22 cellular contexts compared by ENCODE assay signal in the genomic region with DNA sequence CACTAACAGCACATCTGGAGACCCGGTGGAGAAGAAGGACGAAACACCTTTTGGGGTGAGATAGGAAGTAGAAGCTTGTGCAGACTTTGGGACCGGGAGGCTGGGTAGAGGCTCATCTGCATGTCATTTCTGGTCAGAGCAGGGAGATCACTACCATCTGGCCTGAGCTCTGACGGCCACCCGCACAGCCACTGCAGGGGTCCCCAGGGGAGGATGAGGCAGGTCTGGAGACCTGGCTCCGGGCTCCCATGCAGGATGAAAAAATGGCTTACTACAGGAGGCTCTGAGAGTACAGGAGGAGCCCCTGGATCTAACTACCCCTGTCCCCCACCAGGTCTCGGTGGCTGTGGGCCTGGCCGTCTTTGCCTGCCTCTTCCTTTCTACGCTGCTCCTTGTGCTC. TPM values are rescaled to one million over a fixed set of nuclear protein-coding genes. Genes with fewer than 3 reads are reported as not detected.
"Had no signal": no experiment of that assay in that cellular context is flagged by ENCODE, and none has a peak within 500 bp of the region (broad histone marks: within the 10 kb centered on the region; RNA-seq: fewer than 3 reads in every experiment).

No MANE protein-coding gene starts in this region.

- H3K4me3 Mint-ChIP-seq: central memory CD8-positive, alpha-beta T cell; naive thymus-derived CD4-positive, alpha-beta T cell had no signal

- DNase-seq: effector memory CD4-positive, alpha-beta T cell; kidney glomerular epithelial cell; naive thymus-derived CD4-positive, alpha-beta T cell; spleen; stimulated activated naive CD4-positive, alpha-beta T cell; stomach; substantia nigra; trophoblast cell had no signal

- H3K36me3 Mint-ChIP-seq: naive thymus-derived CD4-positive, alpha-beta T cell had no signal

- FAIRE-seq: endometrium, urothelium cell line had no signal

- H3K27ac ChIP-seq: gastroesophageal sphincter, psoas muscle, spleen, stomach, thoracic aorta had no signal

- H3K4me1 Mint-ChIP-seq: central memory CD8-positive, alpha-beta T cell had no signal

- H3K4me3 ChIP-seq: gastroesophageal sphincter, psoas muscle, spleen, stomach, thoracic aorta had no signal

- H3K9me3 Mint-ChIP-seq: central memory CD8-positive, alpha-beta T cell had no signal

- H3K9me3 ChIP-seq: gastroesophageal sphincter, psoas muscle, spleen, stomach, thoracic aorta had no signal

- ATAC-seq: esophagus mucosa; gastroesophageal sphincter; naive thymus-derived CD4-positive, alpha-beta T cell; psoas muscle; sciatic nerve had no signal

- H3K36me3 ChIP-seq: gastroesophageal sphincter, spleen, stomach, thoracic aorta had no signal

- H3K4me1 ChIP-seq: gastroesophageal sphincter, psoas muscle, spleen, stomach had no signal

RNA-seq across cellular contexts. Expression of a gene that starts 13.9 kb away (rescaled TPM):
- total RNA-seq: fibroblast of villous mesenchyme, lung microvascular endothelial cell had no signal

RNA-seq across cellular contexts. Expression of a gene that starts 15.7 kb away (rescaled TPM):
- total RNA-seq: esophagus mucosa, fibroblast of villous mesenchyme, liver, lung microvascular endothelial cell, mononuclear cell, thoracic aorta had no signal
- polyA plus RNA-seq: naive thymus-derived CD4-positive, alpha-beta T cell had no signal

RNA-seq across cellular contexts. Expression of a gene that starts 45.9 kb away (rescaled TPM):
- total RNA-seq: esophagus mucosa; fibroblast of villous mesenchyme; liver; mononuclear cell; naive thymus-derived CD4-positive, alpha-beta T cell; omental fat pad; psoas muscle; skeletal muscle tissue; thoracic aorta had no signal
- polyA plus RNA-seq: naive thymus-derived CD4-positive, alpha-beta T cell had no signal

RNA-seq across cellular contexts. Expression of a gene that starts 57.9 kb away (rescaled TPM):
- total RNA-seq: fibroblast of villous mesenchyme, lung microvascular endothelial cell, skeletal muscle tissue had no signal
